Comparison of ENCODE assay signal across 15 cellular contexts in the genomic region with DNA sequence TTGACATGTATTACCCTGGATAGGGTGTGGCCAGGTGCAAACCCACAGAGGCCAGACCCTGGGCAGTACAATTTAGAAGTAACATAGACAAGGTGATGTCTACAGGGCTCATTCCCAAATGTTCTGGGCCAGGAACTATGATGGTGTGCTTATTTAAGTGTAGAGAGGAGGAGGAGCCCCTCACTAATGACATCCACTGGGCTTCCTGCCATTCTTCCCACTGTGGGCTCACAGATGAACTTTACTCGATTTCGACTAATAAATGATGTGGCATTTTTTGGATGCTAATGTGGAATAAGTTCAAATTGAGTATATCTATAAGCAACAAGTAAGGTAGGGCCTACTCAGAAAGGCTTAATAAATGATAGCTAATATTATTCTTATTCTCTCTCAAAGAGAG.
"Had no signal": no experiment of that assay in that cellular context is flagged by ENCODE, and none has a peak within 500 bp of the region (broad histone marks: within the 10 kb centered on the region; RNA-seq: fewer than 3 reads in every experiment).

No MANE protein-coding gene starts in this region.

- H3K9me3 ChIP-seq: heart right ventricle, pancreas, right lobe of liver, stomach, upper lobe of left lung had no signal

- H3K4me1 ChIP-seq: pancreas, right lobe of liver, stomach, upper lobe of left lung had no signal

- DNase-seq: activated B cell treated with CpG ODN at 0.5 μM for 24 hours; activated CD4-positive, alpha-beta memory T cell treated with anti-CD3 and anti-CD28 coated beads for 36 hours; activated CD4-positive, alpha-beta T cell treated with anti-CD3 and anti-CD28 coated beads for 4 hours; activated T-cell treated with anti-CD3 and anti-CD28 coated beads for 4 hours; amniotic stem cell; caudate nucleus; endodermal cell; heart right ventricle; naive thymus-derived CD8-positive, alpha-beta T cell; pancreas; right lobe of liver; stimulated activated CD4-positive, alpha-beta T cell treated with anti-CD3 and anti-CD28 coated beads, Interleukin-4, amount 100 ng/mL, for 24 hours; stomach; upper lobe of left lung had no signal

- H3K36me3 ChIP-seq: heart right ventricle, pancreas, right lobe of liver, stomach, upper lobe of left lung had no signal

- ATAC-seq: heart right ventricle; naive thymus-derived CD8-positive, alpha-beta T cell; right lobe of liver; stimulated activated effector memory CD8-positive, alpha-beta T cell treated with anti-CD3 and anti-CD28 coated beads, Interleukin-12 subunit alpha, Interleukin-12 subunit beta, amount 100 ng/mL, for 72 hours had no signal

- H3K4me3 ChIP-seq: heart right ventricle, pancreas, right lobe of liver, stomach, upper lobe of left lung had no signal

- H3K27me3 ChIP-seq: heart right ventricle, pancreas, right lobe of liver, stomach, upper lobe of left lung had no signal

- H3K27ac ChIP-seq: heart right ventricle, right lobe of liver, upper lobe of left lung had no signal
